ENCODE assay signal across 25 cellular contexts in genomic region chr1:201250326-201251011, GRCh38. TPM values are rescaled to one million over a fixed set of nuclear protein-coding genes. Genes with fewer than 3 reads are reported as not detected.
DNase-seq lines count a peak whose midpoint lies in the region; ATAC-seq and TF ChIP-seq lines count a peak whose summit lies in the region.
"Had no signal": no experiment of that assay in that cellular context is flagged by ENCODE, and none has a peak within 500 bp of the region (broad histone marks: within the 10 kb centered on the region; RNA-seq: fewer than 3 reads in every experiment).

No MANE protein-coding gene starts in this region.

- H3K4me1 Mint-ChIP-seq in stimulated activated memory B cell treated with anti-CD40 and anti-IgM and Interleukin-4, amounts not matched to agents 10 μg/mL and 1 μg/mL and 100 μg/mL, for 72 hours = no peaks in the 10 kb centered on the region
- H3K4me1 Mint-ChIP-seq: activated CD4-positive, alpha-beta T cell treated with anti-CD3 and anti-CD28 coated beads, Interleukin-2, amount 10 ng/mL, durations not matched to agents 7 days and 5 days; endodermal cell had no signal

- no peak overlapping the region for H2AFZ ChIP-seq in PC-9

- H3K9me2 ChIP-seq in PC-9 (ENCODE audit: insufficient read depth) = no peaks in the 10 kb centered on the region

- no peaks in the 10 kb centered on the region for H3F3A ChIP-seq in PC-9 (ENCODE audit: insufficient read depth, low read depth)

- H3K36me3 Mint-ChIP-seq in stimulated activated memory B cell treated with anti-CD40 and anti-IgM and Interleukin-4, amounts not matched to agents 10 μg/mL and 1 μg/mL and 100 μg/mL, for 72 hours = no peaks in the 10 kb centered on the region
- H3K36me3 Mint-ChIP-seq: CD8-positive, alpha-beta T cell had no signal

- no peak overlapping the region for H3K27ac Mint-ChIP-seq in stimulated activated memory B cell treated with anti-CD40 and anti-IgM and Interleukin-4, amounts not matched to agents 10 μg/mL and 1 μg/mL and 100 μg/mL, for 72 hours
- H3K27ac Mint-ChIP-seq: activated CD4-positive, alpha-beta T cell treated with anti-CD3 and anti-CD28 coated beads, Interleukin-2, amount 10 ng/mL, durations not matched to agents 7 days and 5 days; CD8-positive, alpha-beta T cell; endodermal cell; HFFc6 had no signal

- H3K79me2 ChIP-seq in PC-9 (ENCODE audit: low read depth) = no peaks in the 10 kb centered on the region

- H4K20me1 ChIP-seq in PC-9 (ENCODE audit: insufficient read depth) = no peaks in the 10 kb centered on the region

- H3K9me3 Mint-ChIP-seq in stimulated activated memory B cell treated with anti-CD40 and anti-IgM and Interleukin-4, amounts not matched to agents 10 μg/mL and 1 μg/mL and 100 μg/mL, for 72 hours = no peaks in the 10 kb centered on the region
- H3K9me3 Mint-ChIP-seq: activated CD4-positive, alpha-beta T cell treated with anti-CD3 and anti-CD28 coated beads, Interleukin-2, amount 10 ng/mL, durations not matched to agents 7 days and 5 days; CD8-positive, alpha-beta T cell; endodermal cell; HFFc6 had no signal

- H3K27me3 Mint-ChIP-seq in stimulated activated memory B cell treated with anti-CD40 and anti-IgM and Interleukin-4, amounts not matched to agents 10 μg/mL and 1 μg/mL and 100 μg/mL, for 72 hours = peaks cover 34% of the 10 kb centered on the region

- no TSS peak for BruUV-seq in PC-9 (replicated peaks; lab: Mats Ljungman, UMichigan)

- POLR2A ChIA-PET in PC-9 (lab: Charles Lee; ENCODE audit: unreplicated experiment) = no interaction called here

- no peaks in the 10 kb centered on the region for H3K9me3 ChIP-seq in PC-9 (ENCODE audit: insufficient read depth, low read depth)
- H3K9me3 ChIP-seq: adrenal gland, colonic mucosa, gastroesophageal sphincter, tibial artery had no signal

- CTCF ChIA-PET in PC-9 (lab: Charles Lee) = no interaction called here

- H3K4me3 ChIP-seq in PC-9 = no peak overlapping the region
- H3K4me3 ChIP-seq: adrenal gland, colonic mucosa, gastroesophageal sphincter, smooth muscle cell, tibial artery had no signal

- DNase-seq in NCI-H2171 treated with DMSO at 0.1 percent for 48 hours (lab: John Stamatoyannopoulos, UW) (peak; percentile 6), NCI-H2171 (lab: John Stamatoyannopoulos, UW) (no peak), NCI-H2029 treated with DMSO at 0.1 percent for 48 hours (lab: John Stamatoyannopoulos, UW) (peak; percentile 23), ecto neural progenitor cell (ENCODE audit: low spot score) (peak; percentile 44), superior temporal gyrus (ENCODE audit: extremely low spot score) (no peak), PC-9 (no peak)
- DNase-seq in stimulated activated naive CD4-positive, alpha-beta T cell treated with Interleukin-2 at 50 U/mL for 16 hours (lab: John Stamatoyannopoulos, UW) = no peak
- DNase-seq: activated CD4-positive, alpha-beta T cell treated with anti-CD3 and anti-CD28 coated beads, Interleukin-2, amount 10 ng/mL, durations not matched to agents 7 days and 5 days; AML-193; colonic mucosa; endodermal cell; HFFc6; Kasumi-1; NCI-H2081 treated with DMSO at 0.1 percent for 48 hours; occipital lobe; stimulated activated naive CD4-positive, alpha-beta T cell; T-helper 1 cell; tibial artery had no signal

- no peaks in the 10 kb centered on the region for H3K4me1 ChIP-seq in PC-9 (replicated peaks; ENCODE audit: insufficient read depth)
- H3K4me1 ChIP-seq: adrenal gland, colonic mucosa, gastroesophageal sphincter, tibial artery had no signal

- H3K4me2 ChIP-seq in PC-9 = no peak overlapping the region
- H3K4me2 ChIP-seq: smooth muscle cell had no signal

- TF ChIP-seq CTCF in PC-9 (conservative IDR thresholded peaks at IDR 0.05) = no peak

- ATAC-seq in stimulated activated memory B cell treated with anti-CD40 and anti-IgM and Interleukin-4, amounts not matched to agents 10 μg/mL and 1 μg/mL and 100 μg/mL, for 72 hours = peak; percentile 4
- ATAC-seq: CD8-positive, alpha-beta T cell; gastroesophageal sphincter had no signal

- no peak overlapping the region for H3K4me3 Mint-ChIP-seq in stimulated activated memory B cell treated with anti-CD40 and anti-IgM and Interleukin-4, amounts not matched to agents 10 μg/mL and 1 μg/mL and 100 μg/mL, for 72 hours
- H3K4me3 Mint-ChIP-seq: activated CD4-positive, alpha-beta T cell treated with anti-CD3 and anti-CD28 coated beads, Interleukin-2, amount 10 ng/mL, durations not matched to agents 7 days and 5 days; CD8-positive, alpha-beta T cell; endodermal cell; HFFc6 had no signal

- no peak overlapping the region for H3K27ac ChIP-seq in PC-9
- H3K27ac ChIP-seq: adrenal gland, colonic mucosa, gastroesophageal sphincter, tibial artery had no signal

- intact Hi-C loops in PC-9 (cut with micrococcal nuclease; ENCODE audit: unreplicated experiment) = no loop called here

- H3K27me3 ChIP-seq in PC-9 (ENCODE audit: insufficient read depth, low read depth) = no peaks in the 10 kb centered on the region
- H3K27me3 ChIP-seq: adrenal gland, colonic mucosa had no signal

- H3K36me3 ChIP-seq in PC-9 (ENCODE audit: low read depth) = no peaks in the 10 kb centered on the region
- H3K36me3 ChIP-seq: adrenal gland, colonic mucosa, gastroesophageal sphincter, tibial artery had no signal

RNA-seq across cellular contexts. Expression of gene PKP1, which starts 32.8 kb away (rescaled TPM):
- 0.94 and 1.1 TPM in 2 replicates for total RNA-seq in PC-9 (2021)
- total RNA-seq: A172; activated CD4-positive, alpha-beta T cell treated with anti-CD3 and anti-CD28 coated beads, Interleukin-2, amount 10 ng/mL, durations not matched to agents 7 days and 5 days; CD8-positive, alpha-beta T cell; HFFc6; lung microvascular endothelial cell had no signal

RNA-seq across cellular contexts. Expression of gene IGFN1, which starts 59.8 kb away (rescaled TPM):
- 4.3 TPM in 2 replicates for total RNA-seq in PC-9 (2021)
- total RNA-seq: activated CD4-positive, alpha-beta T cell treated with anti-CD3 and anti-CD28 coated beads, Interleukin-2, amount 10 ng/mL, durations not matched to agents 7 days and 5 days; CD8-positive, alpha-beta T cell; endodermal cell; gastroesophageal sphincter; HFFc6; lung microvascular endothelial cell; occipital lobe; smooth muscle cell had no signal

Comparison
In these comparisons a context has a peak if more than half of its experiments do, and no peak if none do; other contexts are left out.
1. DNase-seq: peak in NCI-H2171 treated with DMSO at 0.1 percent for 48 hours (single experiment), NCI-H2029 treated with DMSO at 0.1 percent for 48 hours (single experiment) and ecto neural progenitor cell (single experiment); none in NCI-H2171 (single experiment), stimulated activated naive CD4-positive, alpha-beta T cell treated with Interleukin-2 at 50 U/mL for 16 hours (single experiment), superior temporal gyrus (single experiment) and PC-9 (0 of 2).